13 cellular contexts compared by ENCODE assay signal in genomic region chr9:5435912-5436311, GRCh38. TPM values are rescaled to one million over a fixed set of nuclear protein-coding genes. Genes with fewer than 3 reads are reported as not detected.
DNase-seq lines count a peak whose midpoint lies in the region; ATAC-seq, FAIRE-seq and TF ChIP-seq lines count a peak whose summit lies in the region.
"Had no signal": no experiment of that assay in that cellular context is flagged by ENCODE, and none has a peak within 500 bp of the region (broad histone marks: within the 10 kb centered on the region; RNA-seq: fewer than 3 reads in every experiment).

No MANE protein-coding gene starts in this region.

- H3K9me3 ChIP-seq in CD4-positive, alpha-beta memory T cell (ENCODE audit: control insufficient read depth in 1 of 2, low read length in 2 of 2) = no peaks in the 10 kb centered on the region
- no peaks in the 10 kb centered on the region for H3K9me3 ChIP-seq in keratinocyte (ENCODE audit: control insufficient read depth, low read depth, low read length)
- H3K9me3 ChIP-seq: esophagus squamous epithelium had no signal

- H3K4me3 ChIP-seq in CD4-positive, alpha-beta memory T cell (ENCODE audit: low read length in 2 of 2) = no peak overlapping the region
- peak overlapping the region in 1 of 3 experiments; percentile 23 for H3K4me3 ChIP-seq in keratinocyte (ENCODE audit: control insufficient read depth in 2 of 3, extremely low read depth in 1 of 3, insufficient read depth in 2 of 3, low read depth in 1 of 3, low read length in 3 of 3)
- H3K4me3 ChIP-seq in GM23338 = no peak overlapping the region

- H3K9me1 ChIP-seq in keratinocyte (ENCODE audit: control insufficient read depth, extremely low read depth, insufficient read depth, low read length) = peaks cover 2% of the 10 kb centered on the region

- 0 out of 2 replicates have a peak, but pooled peaks cover 3% of the 10 kb centered on the region for H3F3A ChIP-seq in GM23338 (replicated peaks; ENCODE audit: low read depth)

- no peaks in the 10 kb centered on the region for H3K9me2 ChIP-seq in GM23338 (ENCODE audit: insufficient read depth)

- POLR2A ChIA-PET in CD4-positive, alpha-beta memory T cell (lab: Charles Lee; ENCODE audit: partially characterized antibody) = interaction anchor here (2.6 to 6.9 kb wide), 2 partner anchors 13 to 154 kb away, joined by 19 to 136 read pairs; partner anchors contain the start of gene CD274

- H4K20me1 ChIP-seq in keratinocyte (ENCODE audit: control insufficient read depth, extremely low read depth, insufficient read depth, low read length) (no peaks in the 10 kb centered on the region), GM23338 (replicated peaks; ENCODE audit: insufficient read depth) (no peaks in the 10 kb centered on the region)

- H3K36me3 ChIP-seq in CD4-positive, alpha-beta memory T cell (ENCODE audit: insufficient read depth, low read length) = peaks cover 7% of the 10 kb centered on the region
- H3K36me3 ChIP-seq in keratinocyte (ENCODE audit: control insufficient read depth in 2 of 2, extremely low read depth in 1 of 2, insufficient read depth in 2 of 2, low read length in 2 of 2) (peaks cover 4 to 10% of the 10 kb centered on the region in 2 experiments), GM23338 (ENCODE audit: insufficient read depth) (peaks cover 7% of the 10 kb centered on the region)
- H3K36me3 ChIP-seq: brain microvascular endothelial cell had no signal

- no peak overlapping the region for H3K9ac ChIP-seq in keratinocyte (ENCODE audit: control insufficient read depth, extremely low read depth, insufficient read depth, low read length)

- dilution Hi-C loops in keratinocyte (cut with MboI; ENCODE audit: extremely low pct_ligation_motif_present, low sequenced_read_pairs) = no loop called here

- peaks cover 23% of the 10 kb centered on the region for H3K4me1 ChIP-seq in CD4-positive, alpha-beta memory T cell (ENCODE audit: insufficient read depth, low read length)
- H3K4me1 ChIP-seq in keratinocyte (ENCODE audit: control insufficient read depth, extremely low read depth, insufficient read depth, low read length) (peaks cover 31% of the 10 kb centered on the region), GM23338 (ENCODE audit: insufficient read depth) (peaks cover 14% of the 10 kb centered on the region)

- peaks cover 20 to 40% of the 10 kb centered on the region in 2 donors for H3K36me3 Mint-ChIP-seq in CD4-positive, alpha-beta memory T cell
- peaks cover 53% of the 10 kb centered on the region for H3K36me3 Mint-ChIP-seq in GM23338 (ENCODE audit: low read depth)

- H3K27ac Mint-ChIP-seq in CD4-positive, alpha-beta memory T cell = peak overlapping the region in 5 of 7 donors; percentile 12 to 100 (median 99)
- H3K27ac Mint-ChIP-seq in GM23338 = no peak overlapping the region

- no peak overlapping the region for H2AFZ ChIP-seq in keratinocyte (ENCODE audit: control insufficient read depth, low read length)
- H2AFZ ChIP-seq in GM23338 = no peak overlapping the region

- TF ChIP-seq CTCF in VCaP (conservative IDR thresholded peaks at IDR 0.05) (no peak), keratinocyte (optimal IDR thresholded peaks at IDR 0.05 in 1 of 3, IDR thresholded peaks at IDR 0.05 in 1 of 3, conservative IDR thresholded peaks at IDR 0.05 in 1 of 3; ENCODE audit: extremely low read depth in 1 of 3, insufficient read depth in 2 of 3, low read length in 3 of 3) (no peak), GM23338 (conservative IDR thresholded peaks at IDR 0.05; ENCODE audit: low read depth in 2 of 2) (no peak)

- no peaks in the 10 kb centered on the region for H3K9me3 Mint-ChIP-seq in CD4-positive, alpha-beta memory T cell
- H3K9me3 Mint-ChIP-seq in GM23338 = peaks cover 41% of the 10 kb centered on the region

- intact Hi-C loops in CD4-positive, alpha-beta memory T cell (cut with micrococcal nuclease) = loop anchor here (5.0 to 10.0 kb wide), 9 partner anchors 99 to 1909 kb away; partner anchors contain the start of genes AK3, CDC37L1, JAK2 and PLPP6

- H3K79me2 ChIP-seq in keratinocyte (ENCODE audit: control insufficient read depth, insufficient read depth, low read length) = peaks cover 5% of the 10 kb centered on the region
- H3K79me2 ChIP-seq in GM23338 (replicated peaks; ENCODE audit: insufficient read depth) = no peaks in the 10 kb centered on the region; the same call in 1 of the 2 replicates

- no peak for DNase-seq in CD4-positive, alpha-beta memory T cell
- DNase-seq in H54 (ENCODE audit: insufficient read length, low spot score) (no peak), keratinocyte (ENCODE audit: low read depth, low spot score) (no peak), GM23338 (ENCODE audit: low spot score) (no peak)
- DNase-seq in stimulated activated naive CD4-positive, alpha-beta T cell treated with Interleukin-2 at 50 U/mL for 16 hours (lab: John Stamatoyannopoulos, UW) = no peak
- DNase-seq: brain microvascular endothelial cell, esophagus squamous epithelium, islet precursor cell, NCI-H2227 treated with DMSO at 0.1 percent for 48 hours had no signal

- peaks cover 25 to 42% (median 35%) of the 10 kb centered on the region in 4 donors for H3K4me1 Mint-ChIP-seq in CD4-positive, alpha-beta memory T cell
- peaks cover 18% of the 10 kb centered on the region for H3K4me1 Mint-ChIP-seq in GM23338

- peak overlapping the region; percentile 96 for H3K4me2 ChIP-seq in keratinocyte (ENCODE audit: control insufficient read depth, extremely low read depth, insufficient read depth, low read depth, low read length)
- H3K4me2 ChIP-seq in GM23338 = no peak overlapping the region

- FAIRE-seq in H54 (lab: Jason Lieb, UNC) (peak; percentile 6), keratinocyte (lab: Jason Lieb, UNC) (peak; percentile 48)
- FAIRE-seq: D721Med, HTR-8/SVneo had no signal

- CTCF ChIA-PET in CD4-positive, alpha-beta memory T cell (lab: Charles Lee; ENCODE audit: partially characterized antibody) = interaction anchor here (1.1 to 8.9 kb wide), 4 partner anchors 10 to 248 kb away, joined by 4 to 107 read pairs (median 62); partner anchors contain the start of genes CD274 and INSL6

- no peak for TF ChIP-seq POLR2A in H54 (IDR thresholded peaks at IDR 0.05; ENCODE audit: low read depth, low read length)

- H3K27me3 Mint-ChIP-seq in CD4-positive, alpha-beta memory T cell = no peaks in the 10 kb centered on the region
- H3K27me3 Mint-ChIP-seq in GM23338 (ENCODE audit: insufficient read depth, low read depth, poor library complexity) = peaks cover 5% of the 10 kb centered on the region

- H3K27ac ChIP-seq in CD4-positive, alpha-beta memory T cell (ENCODE audit: low read depth, low read length) = no peak overlapping the region
- peak overlapping the region; percentile 90; the same call in 1 of the 2 replicates for H3K27ac ChIP-seq in VCaP
- no peak overlapping the region for H3K27ac ChIP-seq in keratinocyte (ENCODE audit: control insufficient read depth, insufficient read depth, low read length)
- H3K27ac ChIP-seq in GM23338 (ENCODE audit: low read depth) = no peak overlapping the region
- H3K27ac ChIP-seq: brain microvascular endothelial cell had no signal

- H3K4me3 Mint-ChIP-seq in CD4-positive, alpha-beta memory T cell = peak overlapping the region in 4 of 8 donors; percentile 12 to 97 (median 94)
- no peak overlapping the region for H3K4me3 Mint-ChIP-seq in GM23338

- ATAC-seq in GM23338 (no peak), GM18498 (IDR thresholded peaks at IDR 0.05; ENCODE audit: unreplicated experiment) (no peak)

- no peaks in the 10 kb centered on the region for H3K27me3 ChIP-seq in CD4-positive, alpha-beta memory T cell (ENCODE audit: insufficient read depth, low read length)
- no peaks in the 10 kb centered on the region for H3K27me3 ChIP-seq in keratinocyte (ENCODE audit: control insufficient read depth, extremely low read depth, insufficient read depth, low read length)
- no peaks in the 10 kb centered on the region for H3K27me3 ChIP-seq in GM23338 (ENCODE audit: insufficient read depth)
- H3K27me3 ChIP-seq: brain microvascular endothelial cell, esophagus squamous epithelium had no signal

TF ChIP-seq in GM23338, 12 proteins besides CTCF, POLR2A, EP300 and RAD21 (continues in another document):
- TF ChIP-seq STAT1 (IDR thresholded peaks at IDR 0.05; ENCODE audit: unreplicated experiment) = no peak
- TF ChIP-seq NANOG (IDR thresholded peaks at IDR 0.05; ENCODE audit: borderline replicate concordance) = no peak
- no peak for TF ChIP-seq JUNB (IDR thresholded peaks at IDR 0.05; ENCODE audit: unreplicated experiment)
- no peak for TF ChIP-seq EZH2 (IDR thresholded peaks at IDR 0.05; ENCODE audit: low read depth, unreplicated experiment)
- no peak for TF ChIP-seq ZNF114 (CRISPR knock-in tag; IDR thresholded peaks at IDR 0.05)
- no peak for TF ChIP-seq CREB1 (CRISPR knock-in tag; IDR thresholded peaks at IDR 0.05; ENCODE audit: low read depth)
- TF ChIP-seq POLR2AphosphoS5 (IDR thresholded peaks at IDR 0.05; ENCODE audit: low read depth) = no peak
- TF ChIP-seq EZH2phosphoT487 (IDR thresholded peaks at IDR 0.05; ENCODE audit: unreplicated experiment) = no peak

RNA-seq across cellular contexts. Expression of gene PLGRKT, which starts 1.8 kb away (rescaled TPM):
- 10 to 100 TPM; 20.0 to 21.7 TPM for total RNA-seq in CD4-positive, alpha-beta memory T cell
- 100 to 1,000 TPM in 1 of 2 donors, 10 to 100 TPM in 1; 44.3 to 101 TPM for polyA plus RNA-seq in CD4-positive, alpha-beta memory T cell
- 16.9 to 35.2 TPM (median 28.6 TPM) in 3 replicates for polyA plus RNA-seq in keratinocyte
- polyA plus RNA-seq in keratinocyte (2011; ENCODE audit: low read depth) = 2.9 TPM
- 23.3 and 35.5 TPM in 2 replicates for polyA plus RNA-seq in keratinocyte (2011; cell fraction: cytosol; rRNA removed)
- polyA plus RNA-seq in keratinocyte (2011; cell fraction: nucleus; rRNA removed) = 10.1 and 11.4 TPM in 2 replicates
- polyA plus RNA-seq in keratinocyte (2012; ENCODE audit: low replicate concordance) = 20.4 and 41.0 TPM in 2 replicates
- 0.72 to 7.6 TPM (median 3.5 TPM) in 3 replicates for polyA minus RNA-seq in keratinocyte
- polyA minus RNA-seq in keratinocyte (2011; cell fraction: cytosol; rRNA and poly(A)+ RNA removed) = 14.0 TPM
- 4.0 and 4.2 TPM in 2 replicates for polyA minus RNA-seq in keratinocyte (2011; cell fraction: nucleus; rRNA and poly(A)+ RNA removed)
- 13.1 and 18.2 TPM in 2 replicates for total RNA-seq in GM23338 (2014; rRNA removed; shearing (Covaris generic))
- polyA plus RNA-seq in GM23338 (2016; fragmentation: Nextera tagmentation; extraction: Ambion mirVana) = 31.5 and 33.1 TPM in 2 replicates

RNA-seq across cellular contexts. Expression of gene CD274, which starts 14.4 kb away (rescaled TPM):
- total RNA-seq in CD4-positive, alpha-beta memory T cell = 10 to 100 TPM; 16.2 to 23.0 TPM
- 10 to 100 TPM in 1 of 2 donors, 1 to 10 TPM in 1; 7.9 to 10.7 TPM for polyA plus RNA-seq in CD4-positive, alpha-beta memory T cell
- 15.5 to 36.3 TPM (median 18.9 TPM) in 3 replicates for polyA plus RNA-seq in keratinocyte
- polyA plus RNA-seq in keratinocyte (2011; ENCODE audit: low read depth) = 6.5 TPM
- 5.3 and 9.9 TPM in 2 replicates for polyA plus RNA-seq in keratinocyte (2011; cell fraction: cytosol; rRNA removed)
- 27.2 and 41.4 TPM in 2 replicates for polyA plus RNA-seq in keratinocyte (2011; cell fraction: nucleus; rRNA removed)
- 2.8 and 14.6 TPM in 2 replicates for polyA plus RNA-seq in keratinocyte (2012; ENCODE audit: low replicate concordance)
- 7.4 to 35.5 TPM (median 7.6 TPM) in 3 replicates for polyA minus RNA-seq in keratinocyte
- polyA minus RNA-seq in keratinocyte (2011; cell fraction: cytosol; rRNA and poly(A)+ RNA removed) = 3.6 TPM
- 7.8 and 21.7 TPM in 2 replicates for polyA minus RNA-seq in keratinocyte (2011; cell fraction: nucleus; rRNA and poly(A)+ RNA removed)
- total RNA-seq in GM23338 (2014; rRNA removed; shearing (Covaris generic)) = not detected in 2 replicates
- polyA plus RNA-seq in GM23338 (2016; fragmentation: Nextera tagmentation; extraction: Ambion mirVana) = 0.17 TPM in 1 of 2 replicates, not detected in the other
